1 cellular context compared by ENCODE assay signal in genomic region chr1:186375152-186375928, GRCh38.
TF ChIP-seq lines count a peak whose summit lies in the region.

ODR4 (plus strand) TSS chr1:186375838; CDS start chr1:186379786, 3,948 bp downstream.
TPR (minus strand) TSS chr1:186375253; CDS start chr1:186375028, 225 bp downstream.

TF ChIP-seq in HepG2, 621 proteins besides CTCF, POLR2A, EP300 and RAD21 (continued from another document and continues in another):
- no peak for TF ChIP-seq HIC2 (CRISPR knock-in tag; IDR thresholded peaks at IDR 0.05; ENCODE audit: low read depth)
- TF ChIP-seq FOXJ3 (CRISPR knock-in tag; IDR thresholded peaks at IDR 0.05; ENCODE audit: borderline replicate concordance): peak; percentile 43; the same call in 1 of the 2 replicates
- peak; percentile 78 for TF ChIP-seq CSRNP1 (CRISPR knock-in tag; IDR thresholded peaks at IDR 0.05)
- TF ChIP-seq ZNF598 (CRISPR knock-in tag; IDR thresholded peaks at IDR 0.05; ENCODE audit: borderline replicate concordance): 0 out of 2 replicates have a peak, but pooled peaks have one; percentile 31
- no peak for TF ChIP-seq SSRP1 (CRISPR knock-in tag; IDR thresholded peaks at IDR 0.05)
- no peak for TF ChIP-seq NPAS2 (CRISPR knock-in tag; IDR thresholded peaks at IDR 0.05; ENCODE audit: borderline replicate concordance)
- TF ChIP-seq KDM3A (CRISPR knock-in tag; IDR thresholded peaks at IDR 0.05; ENCODE audit: low read depth): 0 out of 2 replicates have a peak, but pooled peaks have one; percentile 22
- no peak for TF ChIP-seq TP53 (CRISPR knock-in tag; conservative IDR thresholded peaks at IDR 0.05)
- no peak for TF ChIP-seq CERS6 (CRISPR knock-in tag; IDR thresholded peaks at IDR 0.05)
- TF ChIP-seq PRDM4 (CRISPR knock-in tag; IDR thresholded peaks at IDR 0.05; ENCODE audit: borderline replicate concordance): no peak
- no peak for TF ChIP-seq ATF4 (CRISPR knock-in tag; IDR thresholded peaks at IDR 0.05)
- TF ChIP-seq ZHX2 (IDR thresholded peaks at IDR 0.05; ENCODE audit: low read depth): peak; percentile 88
- TF ChIP-seq ZHX2 (CRISPR knock-in tag; IDR thresholded peaks at IDR 0.05; ENCODE audit: borderline replicate concordance): no peak
- no peak for TF ChIP-seq ZNF512 (CRISPR knock-in tag; IDR thresholded peaks at IDR 0.05)
- no peak; the same call in 1 of the 2 replicates for TF ChIP-seq TFAP4 (IDR thresholded peaks at IDR 0.05; ENCODE audit: borderline replicate concordance, low read depth)
- TF ChIP-seq CENPX (CRISPR knock-in tag; IDR thresholded peaks at IDR 0.05): no peak
- TF ChIP-seq GATA4 (IDR thresholded peaks at IDR 0.05; ENCODE audit: borderline replicate concordance, low read depth): no peak
- TF ChIP-seq KLF15 (CRISPR knock-in tag; IDR thresholded peaks at IDR 0.05; ENCODE audit: borderline replicate concordance): peak; percentile 72; the same call in 1 of the 2 replicates
- no peak for TF ChIP-seq ZMYM2 (CRISPR knock-in tag; IDR thresholded peaks at IDR 0.05)
- TF ChIP-seq ZNF3 (CRISPR knock-in tag; IDR thresholded peaks at IDR 0.05): peak; percentile 56; the same call in 1 of the 2 replicates
- TF ChIP-seq RAD51 (IDR thresholded peaks at IDR 0.05; ENCODE audit: borderline replicate concordance): no peak
- TF ChIP-seq HOXA7 (CRISPR knock-in tag; IDR thresholded peaks at IDR 0.05): no peak
- TF ChIP-seq ZNF761 (CRISPR knock-in tag; conservative IDR thresholded peaks at IDR 0.05): no peak; the same call in 1 of the 2 replicates
- TF ChIP-seq ZNF343 (CRISPR knock-in tag; IDR thresholded peaks at IDR 0.05): 0 out of 2 replicates have a peak, but pooled peaks have one; percentile 33
- no peak for TF ChIP-seq TEAD2 (CRISPR knock-in tag; IDR thresholded peaks at IDR 0.05)
- TF ChIP-seq ZNF160 (CRISPR knock-in tag; IDR thresholded peaks at IDR 0.05): peak; percentile 67; the same call in 1 of the 2 replicates
- TF ChIP-seq FOXM1 (CRISPR knock-in tag; IDR thresholded peaks at IDR 0.05): no peak
- peak; percentile 81 for TF ChIP-seq GMEB1 (CRISPR knock-in tag; IDR thresholded peaks at IDR 0.05; ENCODE audit: borderline replicate concordance)
- no peak for TF ChIP-seq SRSF4 (IDR thresholded peaks at IDR 0.05; ENCODE audit: low read depth, low read length, poor library complexity, severe bottlenecking)
- TF ChIP-seq IRX3 (CRISPR knock-in tag; IDR thresholded peaks at IDR 0.05; ENCODE audit: borderline replicate concordance, low read depth): peak; percentile 86; the same call in 1 of the 2 replicates
- TF ChIP-seq ZFP91 (CRISPR knock-in tag; IDR thresholded peaks at IDR 0.05; ENCODE audit: borderline replicate concordance): peak; percentile 92
- peak; percentile 73; the same call in 1 of the 2 replicates for TF ChIP-seq ZNF558 (CRISPR knock-in tag; IDR thresholded peaks at IDR 0.05; ENCODE audit: borderline replicate concordance)
